In the genomic region with DNA sequence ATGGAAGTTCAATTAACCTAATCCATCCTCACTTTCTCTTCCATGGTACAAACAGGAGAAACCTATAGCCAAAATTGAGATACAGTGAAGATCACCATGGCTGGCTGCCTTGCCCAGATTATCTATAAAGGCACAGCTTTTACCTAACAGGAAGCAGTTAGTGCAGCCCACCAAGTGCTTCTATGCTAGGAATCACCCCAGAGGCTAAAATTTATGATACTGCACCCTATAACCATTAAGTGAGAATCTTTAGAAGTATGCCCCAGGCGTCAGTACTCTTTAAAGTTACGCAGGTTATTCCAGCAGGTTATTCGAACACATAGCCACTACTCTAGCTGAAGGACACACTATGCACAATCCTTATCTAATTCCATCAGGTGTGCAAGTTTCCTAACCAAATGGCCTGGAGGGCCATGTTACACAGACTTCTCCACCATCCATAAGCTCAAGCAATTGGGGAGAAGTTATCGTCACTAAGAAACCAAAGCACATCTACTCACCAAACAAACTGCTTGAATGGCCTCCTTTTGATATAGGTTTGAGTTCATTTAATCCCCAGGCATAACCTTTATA, we compare ENCODE assay signal across 1 cellular context.
TF ChIP-seq lines count a peak whose summit lies in the region.

No MANE protein-coding gene starts in this region.

TF ChIP-seq in HepG2, 621 proteins besides CTCF, POLR2A, EP300 and RAD21:
- 0 out of 2 replicates have a peak, but pooled peaks have one; percentile 34 for TF ChIP-seq ZSCAN30 (CRISPR knock-in tag; IDR thresholded peaks at IDR 0.05)
- TF ChIP-seq POLR2G (IDR thresholded peaks at IDR 0.05; ENCODE audit: low read depth, low read length), result 0 out of 2 replicates have a peak, but pooled peaks have one; percentile 27
- no peak for TF ChIP-seq ZNF850 (CRISPR knock-in tag; conservative IDR thresholded peaks at IDR 0.05)
- TF ChIP-seq ZNF101 (CRISPR knock-in tag; IDR thresholded peaks at IDR 0.05; ENCODE audit: borderline replicate concordance, low read depth), result no peak
- no peak for TF ChIP-seq CBFB (CRISPR knock-in tag; IDR thresholded peaks at IDR 0.05)
- TF ChIP-seq, protein P1, sequence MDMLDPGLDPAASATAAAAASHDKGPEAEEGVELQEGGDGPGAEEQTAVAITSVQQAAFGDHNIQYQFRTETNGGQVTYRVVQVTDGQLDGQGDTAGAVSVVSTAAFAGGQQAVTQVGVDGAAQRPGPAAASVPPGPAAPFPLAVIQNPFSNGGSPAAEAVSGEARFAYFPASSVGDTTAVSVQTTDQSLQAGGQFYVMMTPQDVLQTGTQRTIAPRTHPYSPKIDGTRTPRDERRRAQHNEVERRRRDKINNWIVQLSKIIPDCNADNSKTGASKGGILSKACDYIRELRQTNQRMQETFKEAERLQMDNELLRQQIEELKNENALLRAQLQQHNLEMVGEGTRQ (IDR thresholded peaks at IDR 0.05; ENCODE audit: low read depth, low read length), result no peak
- TF ChIP-seq, protein P1 (CRISPR knock-in tag; IDR thresholded peaks at IDR 0.05; ENCODE audit: borderline replicate concordance), result no peak
- TF ChIP-seq, protein P2, sequence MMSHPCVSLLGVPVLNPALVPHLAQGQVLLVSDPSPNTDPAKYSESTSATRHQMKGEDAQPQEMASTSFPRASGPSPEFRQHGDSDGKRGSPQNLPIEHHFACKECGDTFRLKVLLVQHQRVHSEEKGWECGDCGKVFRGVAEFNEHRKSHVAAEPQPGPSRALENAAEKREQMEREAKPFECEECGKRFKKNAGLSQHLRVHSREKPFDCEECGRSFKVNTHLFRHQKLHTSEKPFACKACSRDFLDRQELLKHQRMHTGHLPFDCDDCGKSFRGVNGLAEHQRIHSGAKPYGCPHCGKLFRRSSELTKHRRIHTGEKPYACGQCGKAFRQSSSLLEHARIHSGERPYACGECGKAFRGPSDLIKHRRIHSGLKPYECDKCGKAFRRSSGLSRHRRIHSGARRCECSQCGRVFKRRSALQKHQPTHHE (CRISPR knock-in tag; IDR thresholded peaks at IDR 0.05; ENCODE audit: borderline replicate concordance), result no peak
- peak; percentile 60; the same call in 1 of the 2 replicates for TF ChIP-seq MBD4 (IDR thresholded peaks at IDR 0.05; ENCODE audit: borderline replicate concordance, low read length)
- no peak for TF ChIP-seq ZIK1 (CRISPR knock-in tag; IDR thresholded peaks at IDR 0.05; ENCODE audit: borderline replicate concordance, low read depth)
- TF ChIP-seq ZFX (CRISPR knock-in tag; IDR thresholded peaks at IDR 0.05; ENCODE audit: low read depth), result no peak
- no peak for TF ChIP-seq ARHGAP35 (CRISPR knock-in tag; IDR thresholded peaks at IDR 0.05; ENCODE audit: borderline replicate concordance)
- peak; percentile 98 for TF ChIP-seq RBM22 (optimal IDR thresholded peaks at IDR 0.05; ENCODE audit: low read length)
- TF ChIP-seq, protein P3, sequence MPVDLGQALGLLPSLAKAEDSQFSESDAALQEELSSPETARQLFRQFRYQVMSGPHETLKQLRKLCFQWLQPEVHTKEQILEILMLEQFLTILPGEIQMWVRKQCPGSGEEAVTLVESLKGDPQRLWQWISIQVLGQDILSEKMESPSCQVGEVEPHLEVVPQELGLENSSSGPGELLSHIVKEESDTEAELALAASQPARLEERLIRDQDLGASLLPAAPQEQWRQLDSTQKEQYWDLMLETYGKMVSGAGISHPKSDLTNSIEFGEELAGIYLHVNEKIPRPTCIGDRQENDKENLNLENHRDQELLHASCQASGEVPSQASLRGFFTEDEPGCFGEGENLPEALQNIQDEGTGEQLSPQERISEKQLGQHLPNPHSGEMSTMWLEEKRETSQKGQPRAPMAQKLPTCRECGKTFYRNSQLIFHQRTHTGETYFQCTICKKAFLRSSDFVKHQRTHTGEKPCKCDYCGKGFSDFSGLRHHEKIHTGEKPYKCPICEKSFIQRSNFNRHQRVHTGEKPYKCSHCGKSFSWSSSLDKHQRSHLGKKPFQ (CRISPR knock-in tag; IDR thresholded peaks at IDR 0.05; ENCODE audit: insufficient replicate concordance), result no peak
- TF ChIP-seq, protein P4, sequence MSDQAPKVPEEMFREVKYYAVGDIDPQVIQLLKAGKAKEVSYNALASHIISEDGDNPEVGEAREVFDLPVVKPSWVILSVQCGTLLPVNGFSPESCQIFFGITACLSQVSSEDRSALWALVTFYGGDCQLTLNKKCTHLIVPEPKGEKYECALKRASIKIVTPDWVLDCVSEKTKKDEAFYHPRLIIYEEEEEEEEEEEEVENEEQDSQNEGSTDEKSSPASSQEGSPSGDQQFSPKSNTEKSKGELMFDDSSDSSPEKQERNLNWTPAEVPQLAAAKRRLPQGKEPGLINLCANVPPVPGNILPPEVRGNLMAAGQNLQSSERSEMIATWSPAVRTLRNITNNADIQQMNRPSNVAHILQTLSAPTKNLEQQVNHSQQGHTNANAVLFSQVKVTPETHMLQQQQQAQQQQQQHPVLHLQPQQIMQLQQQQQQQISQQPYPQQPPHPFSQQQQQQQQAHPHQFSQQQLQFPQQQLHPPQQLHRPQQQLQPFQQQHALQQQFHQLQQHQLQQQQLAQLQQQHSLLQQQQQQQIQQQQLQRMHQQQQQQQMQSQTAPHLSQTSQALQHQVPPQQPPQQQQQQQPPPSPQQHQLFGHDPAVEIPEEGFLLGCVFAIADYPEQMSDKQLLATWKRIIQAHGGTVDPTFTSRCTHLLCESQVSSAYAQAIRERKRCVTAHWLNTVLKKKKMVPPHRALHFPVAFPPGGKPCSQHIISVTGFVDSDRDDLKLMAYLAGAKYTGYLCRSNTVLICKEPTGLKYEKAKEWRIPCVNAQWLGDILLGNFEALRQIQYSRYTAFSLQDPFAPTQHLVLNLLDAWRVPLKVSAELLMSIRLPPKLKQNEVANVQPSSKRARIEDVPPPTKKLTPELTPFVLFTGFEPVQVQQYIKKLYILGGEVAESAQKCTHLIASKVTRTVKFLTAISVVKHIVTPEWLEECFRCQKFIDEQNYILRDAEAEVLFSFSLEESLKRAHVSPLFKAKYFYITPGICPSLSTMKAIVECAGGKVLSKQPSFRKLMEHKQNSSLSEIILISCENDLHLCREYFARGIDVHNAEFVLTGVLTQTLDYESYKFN (CRISPR knock-in tag; conservative IDR thresholded peaks at IDR 0.05), result no peak
